Comparison of ENCODE assay signal across 8 cellular contexts in the genomic region with DNA sequence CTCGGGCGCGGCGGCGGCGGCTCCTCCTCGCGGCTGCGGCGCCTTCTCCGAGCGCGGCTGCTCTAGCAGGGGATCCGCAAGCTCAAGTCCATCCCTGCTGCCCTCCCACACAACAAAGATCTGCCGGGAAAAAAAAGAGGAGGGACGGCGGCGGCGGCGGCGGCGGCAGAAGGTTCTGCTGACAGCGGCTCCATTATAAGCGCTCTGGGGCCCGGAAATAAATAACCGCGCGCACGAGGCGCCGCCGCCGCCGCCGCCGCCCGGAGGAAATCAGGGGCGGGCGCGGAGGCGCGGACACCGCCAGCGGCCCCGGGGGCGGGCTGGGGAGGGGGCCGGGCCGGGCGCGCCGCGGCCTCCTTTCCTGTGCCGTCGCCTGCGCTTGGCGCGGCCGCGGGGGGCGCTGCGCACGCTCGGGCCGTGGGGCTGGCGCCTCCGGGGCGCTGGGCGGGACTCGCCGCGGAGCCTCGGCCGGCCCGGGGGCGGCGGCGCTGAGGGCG. TPM values are rescaled to one million over a fixed set of nuclear protein-coding genes. Genes with fewer than 3 reads are reported as not detected.
DNase-seq lines count a peak whose midpoint lies in the region; ATAC-seq, FAIRE-seq and TF ChIP-seq lines count a peak whose summit lies in the region.

A gene (minus strand): TSS at position 206 of the 497 bp plus-strand sequence. CDS start 331 bp downstream, outside the sequence.

- peak; percentile 97 for DNase-seq in GM03348 (ENCODE audit: low spot score)
- DNase-seq in H4 (ENCODE audit: low spot score) = peak; percentile 58
- no peak for DNase-seq in SK-N-MC (ENCODE audit: low read depth, low spot score)
- DNase-seq in glutamatergic neuron = peak; percentile 86
- peak; percentile 70 to 93 (median 84) for DNase-seq in pancreas

- FAIRE-seq in pancreas (lab: Jason Lieb, UNC) = no peak

- H3K4me3 ChIP-seq in SK-N-MC (peak within 1 kb of the TSS; percentile 67), pancreas (peak within 1 kb of the TSS; percentile 52 to 72 (median 58)), thymus (ENCODE audit: low read length) (peak within 1 kb of the TSS; percentile 82)

- no peak within 1 kb of the TSS for H3K9ac ChIP-seq in SK-N-MC (ENCODE audit: insufficient read length)

- H3K4me1 Mint-ChIP-seq in activated naive CD8-positive, alpha-beta T cell (ENCODE audit: low read depth) = peaks cover 34% of the 10 kb centered on the region
- H3K4me1 Mint-ChIP-seq in glutamatergic neuron (ENCODE audit: low read depth, unreplicated experiment) = peaks cover 19% of the 10 kb centered on the region

- H3K27ac ChIP-seq in SK-N-MC = no peak within 1 kb of the TSS
- H3K27ac ChIP-seq in pancreas = peak within 1 kb of the TSS; percentile 45 to 87 (median 65)
- peak within 1 kb of the TSS; percentile 76 for H3K27ac ChIP-seq in thymus (ENCODE audit: low read depth)

- H3K9me3 ChIP-seq in SK-N-MC (ENCODE audit: low read depth, low read length) (no peaks in the 10 kb centered on the region), pancreas (no peaks in the 10 kb centered on the region), thymus (ENCODE audit: control insufficient read depth) (no peaks in the 10 kb centered on the region)

- H3K36me3 Mint-ChIP-seq in activated naive CD8-positive, alpha-beta T cell = peaks cover 5% of the 10 kb centered on the region
- H3K36me3 Mint-ChIP-seq in glutamatergic neuron (ENCODE audit: unreplicated experiment) = no peaks in the 10 kb centered on the region

- H3K36me3 ChIP-seq in SK-N-MC (ENCODE audit: insufficient read depth, low read length) = no peaks in the 10 kb centered on the region
- no peaks in the 10 kb centered on the region for H3K36me3 ChIP-seq in pancreas
- H3K36me3 ChIP-seq in thymus (ENCODE audit: control insufficient read depth, insufficient read depth) = no peaks in the 10 kb centered on the region

- H3K27me3 ChIP-seq in pancreas = no peaks in the 10 kb centered on the region
- H3K27me3 ChIP-seq in thymus (ENCODE audit: control insufficient read depth, insufficient read depth) = peaks cover 2% of the 10 kb centered on the region

- WGBS in pancreas, 2 donors = 1% methylated on average over 21 to 78 of the region's 78 CpGs
- under 1% methylated on average over 78 of the region's 78 CpGs for WGBS in thymus

- peak within 1 kb of the TSS; percentile 97 for H3K4me3 Mint-ChIP-seq in activated naive CD8-positive, alpha-beta T cell
- peak within 1 kb of the TSS; percentile 95 for H3K4me3 Mint-ChIP-seq in glutamatergic neuron (ENCODE audit: unreplicated experiment)

- peak; percentile 89 to 93 (median 92) for ATAC-seq in pancreas

- intact Hi-C loops in pancreas (cut with DNase I) = no loop called here

- no peaks in the 10 kb centered on the region for H3K27me3 Mint-ChIP-seq in activated naive CD8-positive, alpha-beta T cell
- H3K27me3 Mint-ChIP-seq in glutamatergic neuron (ENCODE audit: unreplicated experiment) = peaks cover 10% of the 10 kb centered on the region

- H3K4me1 ChIP-seq in pancreas (peaks cover 0 to 5% (median 3%) of the 10 kb centered on the region in 3 donors), thymus (ENCODE audit: control insufficient read depth, insufficient read depth, low read length) (peaks cover 7% of the 10 kb centered on the region)

- peak; percentile 48 for TF ChIP-seq CTCF in LNCAP (IDR thresholded peaks at IDR 0.05)
- TF ChIP-seq CTCF in glutamatergic neuron (IDR thresholded peaks at IDR 0.05; ENCODE audit: partially characterized antibody, unreplicated experiment) = no peak
- TF ChIP-seq CTCF in pancreas (IDR thresholded peaks at IDR 0.05) = no peak

- H3K27ac Mint-ChIP-seq in activated naive CD8-positive, alpha-beta T cell = peak within 1 kb of the TSS; percentile 97
- peak within 1 kb of the TSS; percentile 80 for H3K27ac Mint-ChIP-seq in glutamatergic neuron (ENCODE audit: unreplicated experiment)

- H3K9me3 Mint-ChIP-seq in activated naive CD8-positive, alpha-beta T cell (ENCODE audit: low read depth) = no peaks in the 10 kb centered on the region
- H3K9me3 Mint-ChIP-seq in glutamatergic neuron (ENCODE audit: unreplicated experiment) = peaks cover 6% of the 10 kb centered on the region

RNA-seq across cellular contexts. Expression of the gene that starts here (rescaled TPM):
- total RNA-seq in H4 (2014; rRNA removed; shearing (Covaris generic)) = 20.8 and 46.2 TPM in 2 replicates
- total RNA-seq in glutamatergic neuron (ENCODE audit: unreplicated experiment) (83.3 TPM), pancreas (10 to 100 TPM; 26.9 to 48.6 (median 40.3) TPM)
- polyA plus RNA-seq in pancreas (10 to 100 TPM; 11.8 to 36.0 TPM), thymus (29.8 TPM)
